Comparison of ENCODE assay signal across 1 cellular context in genomic region chr11:61529537-61530225, GRCh38.
A peak's percentile ranks its signal among the peaks of the same experiment; 100 is the strongest.
TF ChIP-seq lines count a peak whose summit lies in the region.

No MANE protein-coding gene starts in this region.

TF ChIP-seq in HepG2, 621 proteins besides CTCF, POLR2A, EP300 and RAD21 (continued from another document):
- TF ChIP-seq, protein P1, sequence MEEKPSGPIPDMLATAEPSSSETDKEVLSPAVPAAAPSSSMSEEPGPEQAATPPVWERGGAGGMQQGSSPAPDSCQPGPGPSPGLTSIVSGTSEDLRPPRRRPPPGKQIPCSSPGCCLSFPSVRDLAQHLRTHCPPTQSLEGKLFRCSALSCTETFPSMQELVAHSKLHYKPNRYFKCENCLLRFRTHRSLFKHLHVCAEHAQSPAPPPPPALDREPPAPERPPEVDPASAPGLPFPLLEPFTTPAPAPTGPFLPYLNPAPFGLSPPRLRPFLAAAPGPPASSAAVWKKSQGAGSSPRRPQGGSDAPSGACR (CRISPR knock-in tag; IDR thresholded peaks at IDR 0.05): peak; percentile 80; the same call in 1 of the 2 replicates
- no peak for TF ChIP-seq ZNF10 (CRISPR knock-in tag; IDR thresholded peaks at IDR 0.05; ENCODE audit: borderline replicate concordance, low read depth)
- TF ChIP-seq, protein P2, sequence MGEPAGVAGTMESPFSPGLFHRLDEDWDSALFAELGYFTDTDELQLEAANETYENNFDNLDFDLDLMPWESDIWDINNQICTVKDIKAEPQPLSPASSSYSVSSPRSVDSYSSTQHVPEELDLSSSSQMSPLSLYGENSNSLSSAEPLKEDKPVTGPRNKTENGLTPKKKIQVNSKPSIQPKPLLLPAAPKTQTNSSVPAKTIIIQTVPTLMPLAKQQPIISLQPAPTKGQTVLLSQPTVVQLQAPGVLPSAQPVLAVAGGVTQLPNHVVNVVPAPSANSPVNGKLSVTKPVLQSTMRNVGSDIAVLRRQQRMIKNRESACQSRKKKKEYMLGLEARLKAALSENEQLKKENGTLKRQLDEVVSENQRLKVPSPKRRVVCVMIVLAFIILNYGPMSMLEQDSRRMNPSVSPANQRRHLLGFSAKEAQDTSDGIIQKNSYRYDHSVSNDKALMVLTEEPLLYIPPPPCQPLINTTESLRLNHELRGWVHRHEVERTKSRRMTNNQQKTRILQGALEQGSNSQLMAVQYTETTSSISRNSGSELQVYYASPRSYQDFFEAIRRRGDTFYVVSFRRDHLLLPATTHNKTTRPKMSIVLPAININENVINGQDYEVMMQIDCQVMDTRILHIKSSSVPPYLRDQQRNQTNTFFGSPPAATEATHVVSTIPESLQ (CRISPR knock-in tag; conservative IDR thresholded peaks at IDR 0.05): no peak
- TF ChIP-seq HNRNPL (IDR thresholded peaks at IDR 0.05; ENCODE audit: low read depth, low read length): peak; percentile 46; the same call in 1 of the 2 replicates
- no peak for TF ChIP-seq ZNF598 (CRISPR knock-in tag; IDR thresholded peaks at IDR 0.05; ENCODE audit: borderline replicate concordance)
- TF ChIP-seq ZSCAN25 (CRISPR knock-in tag; IDR thresholded peaks at IDR 0.05): no peak
- 0 out of 2 replicates have a peak, but pooled peaks have one; percentile 45 for TF ChIP-seq SSRP1 (CRISPR knock-in tag; IDR thresholded peaks at IDR 0.05)
- TF ChIP-seq, protein P3, sequence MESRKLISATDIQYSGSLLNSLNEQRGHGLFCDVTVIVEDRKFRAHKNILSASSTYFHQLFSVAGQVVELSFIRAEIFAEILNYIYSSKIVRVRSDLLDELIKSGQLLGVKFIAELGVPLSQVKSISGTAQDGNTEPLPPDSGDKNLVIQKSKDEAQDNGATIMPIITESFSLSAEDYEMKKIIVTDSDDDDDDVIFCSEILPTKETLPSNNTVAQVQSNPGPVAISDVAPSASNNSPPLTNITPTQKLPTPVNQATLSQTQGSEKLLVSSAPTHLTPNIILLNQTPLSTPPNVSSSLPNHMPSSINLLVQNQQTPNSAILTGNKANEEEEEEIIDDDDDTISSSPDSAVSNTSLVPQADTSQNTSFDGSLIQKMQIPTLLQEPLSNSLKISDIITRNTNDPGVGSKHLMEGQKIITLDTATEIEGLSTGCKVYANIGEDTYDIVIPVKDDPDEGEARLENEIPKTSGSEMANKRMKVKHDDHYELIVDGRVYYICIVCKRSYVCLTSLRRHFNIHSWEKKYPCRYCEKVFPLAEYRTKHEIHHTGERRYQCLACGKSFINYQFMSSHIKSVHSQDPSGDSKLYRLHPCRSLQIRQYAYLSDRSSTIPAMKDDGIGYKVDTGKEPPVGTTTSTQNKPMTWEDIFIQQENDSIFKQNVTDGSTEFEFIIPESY (CRISPR knock-in tag; IDR thresholded peaks at IDR 0.05): 0 out of 2 replicates have a peak, but pooled peaks have one; percentile 5
- no peak for TF ChIP-seq RBFOX2 (IDR thresholded peaks at IDR 0.05; ENCODE audit: low read depth, low read length)
- no peak for TF ChIP-seq POLR2AphosphoS5 (IDR thresholded peaks at IDR 0.05; ENCODE audit: low read depth, low read length)
- no peak for TF ChIP-seq YEATS4 (CRISPR knock-in tag; IDR thresholded peaks at IDR 0.05; ENCODE audit: borderline replicate concordance)
- TF ChIP-seq TCF7L2 (IDR thresholded peaks at IDR 0.05; ENCODE audit: low read depth, low read length): no peak
- TF ChIP-seq EED (CRISPR knock-in tag; IDR thresholded peaks at IDR 0.05): no peak
- no peak for TF ChIP-seq KLF6 (CRISPR knock-in tag; IDR thresholded peaks at IDR 0.05)
